13 cellular contexts compared by ENCODE assay signal in the genomic region with DNA sequence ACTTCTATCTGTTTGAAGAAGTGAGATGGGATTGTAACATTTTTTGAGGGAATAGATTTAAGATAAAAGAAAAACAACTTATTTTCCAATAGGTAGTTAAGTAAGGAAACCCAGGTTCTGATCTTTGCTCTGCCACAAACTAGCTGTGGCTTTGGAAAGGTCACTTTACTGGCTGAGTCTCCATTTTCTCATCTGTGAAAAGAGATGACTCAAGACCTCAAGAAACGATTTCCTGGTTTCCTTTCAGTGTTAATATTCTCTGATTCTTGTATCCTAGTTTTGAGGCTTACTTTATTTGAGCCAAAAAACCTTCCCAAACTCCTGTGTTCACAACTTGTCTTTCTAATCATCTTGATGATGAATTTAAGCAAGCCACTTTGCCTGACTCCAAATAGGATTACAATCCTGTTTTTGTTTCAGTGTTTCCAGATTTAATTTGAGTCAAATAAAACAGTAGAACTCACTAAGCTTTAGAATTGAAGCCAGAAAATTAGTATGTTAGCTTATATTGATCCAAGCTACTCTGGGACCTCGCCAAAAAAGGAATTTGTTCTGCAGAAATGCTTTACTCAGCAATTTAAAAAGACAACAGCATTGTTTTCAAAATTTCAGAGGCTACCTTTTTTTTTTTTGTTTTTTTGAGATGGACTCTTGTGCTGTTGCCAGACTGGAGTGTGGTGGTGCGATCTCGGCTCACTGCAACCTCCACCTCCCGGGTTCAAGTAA. TPM values are rescaled to one million over a fixed set of nuclear protein-coding genes. Genes with fewer than 3 reads are reported as not detected.
DNase-seq lines count a peak whose midpoint lies in the region; ATAC-seq and TF ChIP-seq lines count a peak whose summit lies in the region.
"Had no signal": no experiment of that assay in that cellular context is flagged by ENCODE, and none has a peak within 500 bp of the region (broad histone marks: within the 10 kb centered on the region; RNA-seq: fewer than 3 reads in every experiment).

No MANE protein-coding gene starts in this region.

- no peak overlapping the region for H2AK5ac ChIP-seq in H9 (ENCODE audit: insufficient read length, low read length)

- no peak overlapping the region for H3T11ph ChIP-seq in H9 (ENCODE audit: low read length)

- H3K23me2 ChIP-seq in H9 (ENCODE audit: insufficient read length, low read depth, low read length, poor library complexity, severe bottlenecking), result no peaks in the 10 kb centered on the region

- no peak overlapping the region for H3K4me3 Mint-ChIP-seq in H9
- no peak overlapping the region for H3K4me3 Mint-ChIP-seq in naive thymus-derived CD8-positive, alpha-beta T cell
- H3K4me3 Mint-ChIP-seq: activated T-helper 1 cell treated with anti-CD3 and anti-CD28 coated beads, Interleukin-12 subunit alpha, Interleukin-12 subunit beta, Interleukin-2, Interleukin-4 antibody, amounts not matched to agents 30 ng/mL and 10 ng/mL and 1 ng/mL, durations not matched to agents 14 hours and 24 hours and 36 hours had no signal

- H3K4me3 ChIP-seq in adipocyte (ENCODE audit: low read length) (peak overlapping the region; percentile 54), hepatocyte (no peak overlapping the region), thyroid gland (replicated peaks in 1 of 3) (no peak overlapping the region)
- H3K4me3 ChIP-seq: sigmoid colon, thoracic aorta had no signal

- H3K4ac ChIP-seq in H9 (ENCODE audit: low read depth, low read length), result no peak overlapping the region

- intact Hi-C loops in thyroid gland (cut with DNase I), result no loop called here

- TF ChIP-seq POLR2A in thyroid gland (IDR thresholded peaks at IDR 0.05), result no peak

- WGBS in H9 (ENCODE audit: extremely low coverage, insufficient read length, low lambda C conversion rate), result no CpG with 5 or more reads among the region's 5 CpGs
- WGBS in hepatocyte (ENCODE audit: low lambda C conversion rate, missing lambda C conversion rate), result 86% methylated on average over 5 of the region's 5 CpGs
- WGBS in thyroid gland, 2 donors, result 79 to 86% methylated on average over 5 of the region's 5 CpGs

- no peaks in the 10 kb centered on the region for H3K27me3 Mint-ChIP-seq in H9 (ENCODE audit: low read depth)
- H3K27me3 Mint-ChIP-seq in naive thymus-derived CD8-positive, alpha-beta T cell, result peaks cover 0 to 20% (median 8%) of the 10 kb centered on the region in 5 donors

- no peak overlapping the region for H2BK5ac ChIP-seq in H9 (ENCODE audit: insufficient read length, low read length)

- peaks cover 12 to 20% of the 10 kb centered on the region in 2 experiments for H3K4me1 Mint-ChIP-seq in H9
- no peaks in the 10 kb centered on the region for H3K4me1 Mint-ChIP-seq in naive thymus-derived CD8-positive, alpha-beta T cell

- H3K9me3 ChIP-seq in H9 (ENCODE audit: control insufficient read depth, low read depth, low read length), result no peaks in the 10 kb centered on the region
- H3K9me3 ChIP-seq in adipocyte (ENCODE audit: control insufficient read depth, low read length), result no peaks in the 10 kb centered on the region
- H3K9me3 ChIP-seq in hepatocyte (ENCODE audit: low read depth), result no peaks in the 10 kb centered on the region
- H3K9me3 ChIP-seq in thyroid gland, result no peaks in the 10 kb centered on the region
- H3K9me3 ChIP-seq: sigmoid colon, thoracic aorta had no signal

- TF ChIP-seq CTCF in H9 (conservative IDR thresholded peaks at IDR 0.05), result no peak
- no peak for TF ChIP-seq CTCF in hepatocyte (IDR thresholded peaks at IDR 0.05; ENCODE audit: poor library complexity)
- TF ChIP-seq CTCF in thyroid gland (IDR thresholded peaks at IDR 0.05), result no peak

- ATAC-seq in naive thymus-derived CD8-positive, alpha-beta T cell, result no peak

- no peak overlapping the region for H3K4me2 ChIP-seq in H9 (ENCODE audit: insufficient read depth, insufficient read length, low read length)
- no peak overlapping the region for H3K4me2 ChIP-seq in hepatocyte

- H3K79me1 ChIP-seq in H9 (ENCODE audit: insufficient read depth, low read depth, low read length, poor library complexity, severe bottlenecking), result no peaks in the 10 kb centered on the region

- H3K27me3 ChIP-seq in H9 (ENCODE audit: insufficient read depth, low read length) (no peaks in the 10 kb centered on the region), adipocyte (replicated peaks; ENCODE audit: control insufficient read depth, insufficient read depth, low read length) (no peaks in the 10 kb centered on the region), hepatocyte (no peaks in the 10 kb centered on the region), thyroid gland (no peaks in the 10 kb centered on the region)
- H3K27me3 ChIP-seq: sigmoid colon had no signal

- no peak overlapping the region for H4K91ac ChIP-seq in H9 (ENCODE audit: insufficient read length, low read depth, low read length)

- no peak overlapping the region for H3K9ac ChIP-seq in H9 (ENCODE audit: extremely low read depth, insufficient read length, low read length)
- H3K9ac ChIP-seq in adipocyte (ENCODE audit: low read length), result peak overlapping the region; percentile 34

- no peak overlapping the region for H3K14ac ChIP-seq in H9 (ENCODE audit: insufficient read depth, low read length)

- no peak overlapping the region for H3K23ac ChIP-seq in H9 (ENCODE audit: insufficient read length, low read depth, low read length)

- peak overlapping the region in 2 of 3 experiments; percentile 41 to 68; a peak in 2 of 7 replicates for H3K27ac Mint-ChIP-seq in H9
- H3K27ac Mint-ChIP-seq in naive thymus-derived CD8-positive, alpha-beta T cell, result peak overlapping the region in 1 of 10 donors; percentile 24
- H3K27ac Mint-ChIP-seq: activated T-helper 1 cell treated with anti-CD3 and anti-CD28 coated beads, Interleukin-12 subunit alpha, Interleukin-12 subunit beta, Interleukin-2, Interleukin-4 antibody, amounts not matched to agents 30 ng/mL and 10 ng/mL and 1 ng/mL, durations not matched to agents 14 hours and 24 hours and 36 hours had no signal

- H2AFZ ChIP-seq in H9 (ENCODE audit: low read length) (no peak overlapping the region), hepatocyte (no peak overlapping the region)

- no peaks in the 10 kb centered on the region for H3K9me3 Mint-ChIP-seq in H9
- H3K9me3 Mint-ChIP-seq in naive thymus-derived CD8-positive, alpha-beta T cell, result peaks cover 0 to 2% (median 0%) of the 10 kb centered on the region in 9 donors
- H3K9me3 Mint-ChIP-seq: activated T-helper 1 cell treated with anti-CD3 and anti-CD28 coated beads, Interleukin-12 subunit alpha, Interleukin-12 subunit beta, Interleukin-2, Interleukin-4 antibody, amounts not matched to agents 30 ng/mL and 10 ng/mL and 1 ng/mL, durations not matched to agents 14 hours and 24 hours and 36 hours had no signal

- H3K27ac ChIP-seq in H9 (ENCODE audit: insufficient read length, low read depth, low read length) (no peak overlapping the region), hepatocyte (peak overlapping the region; percentile 14), thyroid gland (peak overlapping the region in 2 of 3 donors; percentile 0 to 29)
- H3K27ac ChIP-seq: sigmoid colon, thoracic aorta had no signal

- H4K20me1 ChIP-seq in H9 (ENCODE audit: control insufficient read depth, insufficient read depth, insufficient read length) (no peaks in the 10 kb centered on the region), hepatocyte (ENCODE audit: insufficient read depth, poor library complexity, severe bottlenecking) (no peaks in the 10 kb centered on the region)

- H3K4me1 ChIP-seq in H9 (ENCODE audit: insufficient read depth, low read length), result no peaks in the 10 kb centered on the region
- peaks cover 29% of the 10 kb centered on the region for H3K4me1 ChIP-seq in adipocyte (ENCODE audit: control insufficient read depth, insufficient read depth, low read length)
- H3K4me1 ChIP-seq in hepatocyte (ENCODE audit: insufficient read depth), result peaks cover 8% of the 10 kb centered on the region
- H3K4me1 ChIP-seq in thyroid gland, result peaks cover 0 to 6% of the 10 kb centered on the region in 2 donors

- H2BK20ac ChIP-seq in H9 (ENCODE audit: low read depth, low read length, poor library complexity, severe bottlenecking), result no peak overlapping the region

- H4K5ac ChIP-seq in H9 (ENCODE audit: insufficient read length, low read depth, low read length), result no peak overlapping the region

- no peaks in the 10 kb centered on the region for H3K36me3 ChIP-seq in adipocyte (ENCODE audit: control insufficient read depth, insufficient read depth, low read length, severe bottlenecking)
- no peaks in the 10 kb centered on the region for H3K36me3 ChIP-seq in hepatocyte (replicated peaks; ENCODE audit: insufficient read depth, low read depth)
- H3K36me3 ChIP-seq in thyroid gland, result no peaks in the 10 kb centered on the region
- H3K36me3 ChIP-seq: sigmoid colon had no signal

- no peak overlapping the region for H2BK120ac ChIP-seq in H9 (ENCODE audit: low read depth, low read length, poor library complexity, severe bottlenecking)

- no peak for DNase-seq in H9
- peak; percentile 57 for DNase-seq in adipocyte (ENCODE audit: low read depth)
- DNase-seq in hepatocyte (ENCODE audit: low spot score), result no peak
- no peak for DNase-seq in thyroid gland
- no peak for DNase-seq in NK-92 treated with Interleukin-12 subunit alpha and Interleukin-12 subunit beta, amount 100 ng/mL, for 24 hours (lab: John Stamatoyannopoulos, UW)
- DNase-seq in activated T-cell treated with anti-CD3 and anti-CD28 coated beads for 4 hours, result no peak
- DNase-seq in naive thymus-derived CD8-positive, alpha-beta T cell, result no peak
- DNase-seq: activated CD4-positive, CD25-positive, alpha-beta regulatory T cell; aorta; NCI-H187; sigmoid colon had no signal

- H3K36me3 Mint-ChIP-seq in H9 (ENCODE audit: insufficient read depth in 1 of 3, low read depth in 3 of 3), result peaks cover 35 to 37% (median 35%) of the 10 kb centered on the region in 3 experiments
- peaks cover 0 to 2% (median 0%) of the 10 kb centered on the region in 3 donors for H3K36me3 Mint-ChIP-seq in naive thymus-derived CD8-positive, alpha-beta T cell

- no peak overlapping the region for H3K18ac ChIP-seq in H9 (ENCODE audit: insufficient read length, low read depth, low read length)

- no peak overlapping the region for H2BK15ac ChIP-seq in H9 (ENCODE audit: low read depth, low read length)

- no peaks in the 10 kb centered on the region for H3K79me2 ChIP-seq in H9 (ENCODE audit: insufficient read depth, low read length)
- no peaks in the 10 kb centered on the region for H3K79me2 ChIP-seq in hepatocyte

- no peak overlapping the region for H3K56ac ChIP-seq in H9 (ENCODE audit: insufficient read length, low read depth, low read length)

- no peaks in the 10 kb centered on the region for H3K9me2 ChIP-seq in hepatocyte (replicated peaks; ENCODE audit: insufficient read depth)

- H4K8ac ChIP-seq in H9 (replicated peaks; ENCODE audit: insufficient read length, low read depth, low read length), result no peak overlapping the region

- H2BK12ac ChIP-seq in H9 (ENCODE audit: insufficient read length, low read depth, low read length), result no peak overlapping the region

- POLR2A ChIA-PET in naive thymus-derived CD8-positive, alpha-beta T cell (lab: Charles Lee), result no interaction called here

RNA-seq across cellular contexts. Expression of a gene that starts 51.1 kb away (rescaled TPM):
- total RNA-seq in H9 (2021) (21.1 and 22.5 TPM in 2 replicates), hepatocyte (86.9 and 91.4 TPM in 2 replicates), thyroid gland (100 to 1,000 TPM in 1 of 4 donors, 10 to 100 TPM in 3; 49.7 to 111 (median 62.6) TPM)
- 74.7 and 81.5 TPM in 2 replicates for polyA plus RNA-seq in hepatocyte
- total RNA-seq in naive thymus-derived CD8-positive, alpha-beta T cell, result under 1 TPM; 0.11 to 0.47 TPM
- polyA plus RNA-seq in naive thymus-derived CD8-positive, alpha-beta T cell, result not detected

Comparison
In these comparisons a context has a peak if more than half of its experiments do, and no peak if none do; other contexts are left out.
1. RNA of a gene that starts 51.1 kb away (total RNA-seq): 86.9 to 91.4 TPM in hepatocyte, 49.7 to 111 TPM in thyroid gland and 21.1 to 22.5 TPM in H9; 0.11 to 0.47 TPM in naive thymus-derived CD8-positive, alpha-beta T cell; every median in the first group is over 10 times any median in the second.